Comparison of ENCODE assay signal across 8 cellular contexts in the genomic region with DNA sequence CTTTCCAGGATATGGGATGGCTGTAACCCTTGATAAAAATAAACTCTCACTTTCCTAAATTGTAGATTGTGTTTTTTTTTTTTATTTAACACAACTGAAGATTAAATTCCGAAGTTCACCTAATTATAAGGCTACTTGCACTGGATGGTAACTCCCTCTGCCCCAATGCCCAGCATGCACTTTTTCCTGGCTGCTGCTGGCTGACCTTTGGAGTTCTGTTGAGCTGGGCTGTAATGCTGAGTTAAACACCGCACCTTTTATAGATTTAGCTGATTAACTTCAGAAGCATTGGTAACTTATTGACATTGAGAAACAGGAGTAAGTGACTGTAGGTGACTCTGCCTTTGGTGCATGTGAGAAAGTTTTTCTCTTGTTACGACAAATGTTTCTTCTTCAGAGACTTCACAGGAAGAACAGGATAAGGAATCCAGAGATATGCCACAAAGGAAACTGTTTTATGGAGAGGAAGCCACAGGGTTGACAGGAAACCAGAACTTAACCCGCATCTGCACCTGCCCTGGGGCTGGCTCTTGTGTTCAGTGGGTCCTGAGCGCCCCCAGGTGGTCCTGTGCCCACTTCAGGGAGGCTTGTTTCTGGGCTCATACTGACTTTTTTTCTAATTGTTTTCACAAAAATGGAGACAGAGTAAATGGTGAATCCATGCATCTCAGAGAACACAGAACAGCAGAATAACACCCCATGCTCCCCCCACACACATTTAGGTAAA.
DNase-seq lines count a peak whose midpoint lies in the region; ATAC-seq and TF ChIP-seq lines count a peak whose summit lies in the region.
"Not testable (repeated sequence)": the region's sequence is repeated elsewhere in the genome, so short reads cannot be mapped to it uniquely, and the experiment has no call there.

No MANE protein-coding gene starts in this region.

- peak overlapping the region in 9 of 11 experiments; percentile 12 to 77 (median 64); a peak in 16 of 22 replicates for H3K4me2 ChIP-seq in BLaER1 treated with 17β-estradiol and CSF1 and Interleukin-3, amounts not matched to agents 10 nM and 100 nM
- H3K4me2 ChIP-seq in OCI-LY1 (ENCODE audit: low read length): peak overlapping the region; percentile 50

- not testable (repeated sequence) for H4K20me1 ChIP-seq in BLaER1 treated with 17β-estradiol and CSF1 and Interleukin-3, amounts not matched to agents 10 nM and 100 nM; OCI-LY1 (ENCODE audit: insufficient read depth, low read length)

- H3K79me2 ChIP-seq in OCI-LY1 (ENCODE audit: insufficient read depth, low read length): not testable (repeated sequence)

- H3K36me3 Mint-ChIP-seq in activated naive CD8-positive, alpha-beta T cell treated with anti-CD3 and anti-CD28 coated beads for 36 hours: not testable (repeated sequence)

- in situ Hi-C loops in GM13976 (cut with MboI; ENCODE audit: low sequenced_read_pairs, unreplicated experiment): not testable (repeated sequence)

- H3F3A ChIP-seq in OCI-LY1 (ENCODE audit: insufficient read depth, low read length): not testable (repeated sequence)

- intact Hi-C loops in mucosa of descending colon (cut with DNase I, micrococcal nuclease): not testable (repeated sequence)

- H3K27ac ChIP-seq in BLaER1 treated with 17β-estradiol and CSF1 and Interleukin-3, amounts not matched to agents 10 nM and 100 nM: peak overlapping the region in 6 of 11 experiments; percentile 53 to 76 (median 72); a peak in 13 of 22 replicates
- H3K27ac ChIP-seq in OCI-LY1 (ENCODE audit: low read depth, low read length, poor library complexity, severe bottlenecking): peak overlapping the region; percentile 94

- peaks cover 25% of the 10 kb centered on the region for H3K4me1 Mint-ChIP-seq in activated naive CD8-positive, alpha-beta T cell treated with anti-CD3 and anti-CD28 coated beads for 36 hours

- ATAC-seq in mucosa of descending colon: peak; percentile 97

- H3K4me3 Mint-ChIP-seq in activated naive CD8-positive, alpha-beta T cell treated with anti-CD3 and anti-CD28 coated beads for 36 hours: peak overlapping the region; percentile 29

- DNase-seq in GM13976 (ENCODE audit: low spot score): not testable (repeated sequence)
- peak; percentile 35 for DNase-seq in activated CD4-positive, alpha-beta T cell treated with anti-CD3 and anti-CD28 coated beads for 1 hour
- DNase-seq in activated T-cell treated with anti-CD3 and anti-CD28 coated beads for 24 hours (ENCODE audit: low read depth) (peak; percentile 28), mucosa of descending colon (peak; percentile 53 to 74 (median 69))
- peak; percentile 57 for DNase-seq in activated naive CD8-positive, alpha-beta T cell treated with anti-CD3 and anti-CD28 coated beads for 36 hours
- peak; percentile 19 to 40 (median 34) for DNase-seq in stimulated activated CD4-positive, alpha-beta T cell treated with anti-CD3 and anti-CD28 coated beads, TNF-alpha, amount 100 ng/mL, for 4 hours (ENCODE audit: low read depth in 3 of 3)

- not testable (repeated sequence) for H3K9me2 ChIP-seq in OCI-LY1 (ENCODE audit: low read depth, low read length)

- H3K9ac ChIP-seq in BLaER1 treated with 17β-estradiol and CSF1 and Interleukin-3, amounts not matched to agents 10 nM and 100 nM: peak overlapping the region in 6 of 11 experiments; percentile 15 to 75 (median 58); a peak in 8 of 22 replicates
- peak overlapping the region; percentile 64 for H3K9ac ChIP-seq in OCI-LY1 (ENCODE audit: low read length)

- H2AFZ ChIP-seq in OCI-LY1 (ENCODE audit: low read length): not testable (repeated sequence)

- not testable (repeated sequence) for H3K36me3 ChIP-seq in BLaER1 treated with 17β-estradiol and CSF1 and Interleukin-3, amounts not matched to agents 10 nM and 100 nM; OCI-LY1 (ENCODE audit: insufficient read depth, low read length); mucosa of descending colon (ENCODE audit: low read depth)

- H3K27me3 ChIP-seq in BLaER1 treated with 17β-estradiol and CSF1 and Interleukin-3, amounts not matched to agents 10 nM and 100 nM; OCI-LY1 (ENCODE audit: insufficient read depth, low read length): not testable (repeated sequence)

- not testable (repeated sequence) for H3K9me3 Mint-ChIP-seq in activated naive CD8-positive, alpha-beta T cell treated with anti-CD3 and anti-CD28 coated beads for 36 hours

- H3K27me3 Mint-ChIP-seq in activated naive CD8-positive, alpha-beta T cell treated with anti-CD3 and anti-CD28 coated beads for 36 hours: not testable (repeated sequence)

- TF ChIP-seq CTCF in GM13976 (IDR thresholded peaks at IDR 0.05; ENCODE audit: borderline replicate concordance, control extremely low read depth, extremely low read depth, insufficient read depth, missing control alignments) (peak; percentile 64), OCI-LY1 (IDR thresholded peaks at IDR 0.05; ENCODE audit: low read length) (peak; percentile 58)
- TF ChIP-seq CTCF in mucosa of descending colon (IDR thresholded peaks at IDR 0.05): not testable (repeated sequence)

- H3K27ac Mint-ChIP-seq in activated naive CD8-positive, alpha-beta T cell treated with anti-CD3 and anti-CD28 coated beads for 36 hours: peak overlapping the region; percentile 77

- not testable (repeated sequence) for H3K9me3 ChIP-seq in BLaER1 treated with 17β-estradiol and CSF1 and Interleukin-3, amounts not matched to agents 10 nM and 100 nM (replicated peaks in 1 of 11); OCI-LY1 (ENCODE audit: low read length); mucosa of descending colon

- peak overlapping the region in 1 of 10 experiments; percentile 22; a peak in 1 of 20 replicates for H3K4me3 ChIP-seq in BLaER1 treated with 17β-estradiol and CSF1 and Interleukin-3, amounts not matched to agents 10 nM and 100 nM
- not testable (repeated sequence) for H3K4me3 ChIP-seq in OCI-LY1 (ENCODE audit: low read depth, low read length, poor library complexity, severe bottlenecking); mucosa of descending colon

- H3K4me1 ChIP-seq in BLaER1 treated with 17β-estradiol and CSF1 and Interleukin-3, amounts not matched to agents 10 nM and 100 nM: peaks cover 0 to 72% (median 43%) of the 10 kb centered on the region in 10 experiments; a peak in 15 of 20 replicates
- H3K4me1 ChIP-seq in OCI-LY1 (ENCODE audit: insufficient read depth, low read length, severe bottlenecking): peaks cover 73% of the 10 kb centered on the region
- H3K4me1 ChIP-seq in mucosa of descending colon (ENCODE audit: low read depth): not testable (repeated sequence)
